Comparison of ENCODE assay signal across 2 cellular contexts in the genomic region with DNA sequence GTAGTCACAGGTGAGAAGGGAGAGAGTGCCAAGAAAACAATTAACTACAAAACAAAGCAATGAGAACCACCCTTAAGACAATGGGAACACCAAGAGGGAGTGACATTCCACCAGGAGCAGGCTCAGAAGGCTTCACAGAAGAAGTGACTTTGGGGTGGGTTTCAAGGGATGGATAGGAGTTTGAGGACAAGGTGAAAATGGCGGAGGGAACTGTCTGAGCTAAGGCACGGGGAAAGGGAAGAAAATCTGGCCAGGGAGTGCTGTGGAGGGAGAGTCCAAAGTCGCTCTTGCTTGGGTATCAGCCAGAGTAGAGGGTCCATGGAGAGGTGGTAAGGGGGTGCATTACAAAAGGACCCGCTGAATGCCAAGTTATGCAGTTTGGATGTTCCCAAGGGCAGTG.
TF ChIP-seq lines count a peak whose summit lies in the region.

No MANE protein-coding gene starts in this region.

TF ChIP-seq in SK-N-SH, 30 proteins besides CTCF, POLR2A, EP300 and RAD21:
- TF ChIP-seq USF1 (IDR thresholded peaks at IDR 0.05; ENCODE audit: borderline replicate concordance, low read depth) (no peak), GATA2 (CRISPR knock-in tag; IDR thresholded peaks at IDR 0.05) (no peak), NFIC (IDR thresholded peaks at IDR 0.05; ENCODE audit: borderline replicate concordance) (no peak), EZH2phosphoT487 (IDR thresholded peaks at IDR 0.05; ENCODE audit: borderline replicate concordance, low read depth) (no peak), NRF1 (IDR thresholded peaks at IDR 0.05; ENCODE audit: low read depth, low read length) (no peak), MXI1 (IDR thresholded peaks at IDR 0.05; ENCODE audit: low read depth, low read length) (no peak), IRF3 (IDR thresholded peaks at IDR 0.05; ENCODE audit: low read depth, low read length) (no peak), PBX3 (IDR thresholded peaks at IDR 0.05) (no peak), RCOR1 (IDR thresholded peaks at IDR 0.05; ENCODE audit: low read length) (no peak), FOSL2 (IDR thresholded peaks at IDR 0.05; ENCODE audit: borderline replicate concordance, low read depth) (no peak), TAF1 (IDR thresholded peaks at IDR 0.05; ENCODE audit: borderline replicate concordance, low read depth, low read length) (no peak), MEF2A (IDR thresholded peaks at IDR 0.05; ENCODE audit: borderline replicate concordance, low read depth) (no peak), FOXJ3 (CRISPR knock-in tag; IDR thresholded peaks at IDR 0.05) (no peak), YY1 (IDR thresholded peaks at IDR 0.05; ENCODE audit: low read depth) (no peak), TEAD4 (IDR thresholded peaks at IDR 0.05; ENCODE audit: borderline replicate concordance, insufficient read depth) (no peak), ELF1 (IDR thresholded peaks at IDR 0.05) (no peak), CHD2 (IDR thresholded peaks at IDR 0.05; ENCODE audit: low read length, partially characterized antibody) (no peak)
- TF ChIP-seq, protein P1, sequence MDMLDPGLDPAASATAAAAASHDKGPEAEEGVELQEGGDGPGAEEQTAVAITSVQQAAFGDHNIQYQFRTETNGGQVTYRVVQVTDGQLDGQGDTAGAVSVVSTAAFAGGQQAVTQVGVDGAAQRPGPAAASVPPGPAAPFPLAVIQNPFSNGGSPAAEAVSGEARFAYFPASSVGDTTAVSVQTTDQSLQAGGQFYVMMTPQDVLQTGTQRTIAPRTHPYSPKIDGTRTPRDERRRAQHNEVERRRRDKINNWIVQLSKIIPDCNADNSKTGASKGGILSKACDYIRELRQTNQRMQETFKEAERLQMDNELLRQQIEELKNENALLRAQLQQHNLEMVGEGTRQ (IDR thresholded peaks at IDR 0.05; ENCODE audit: borderline replicate concordance, low read depth, low read length): no peak
TF ChIP-seq in SK-N-SH: peak in this region for 0.

TF ChIP-seq in IMR-90, 13 proteins besides CTCF, POLR2A, EP300 and RAD21 (continued from another document):
- no peak for TF ChIP-seq SMC3 (IDR thresholded peaks at IDR 0.05; ENCODE audit: low read depth, low read length)
- TF ChIP-seq FOS (IDR thresholded peaks at IDR 0.05; ENCODE audit: low read depth, low read length): no peak
- no peak for TF ChIP-seq RFX5 (IDR thresholded peaks at IDR 0.05; ENCODE audit: low read depth, low read length)
- TF ChIP-seq CEBPB (IDR thresholded peaks at IDR 0.05; ENCODE audit: low read depth, low read length): no peak
- TF ChIP-seq NFE2L2 (IDR thresholded peaks at IDR 0.05; ENCODE audit: low read depth, low read length): no peak
- no peak for TF ChIP-seq MXI1 (IDR thresholded peaks at IDR 0.05; ENCODE audit: borderline replicate concordance, low read depth, low read length)
- no peak for TF ChIP-seq MAZ (IDR thresholded peaks at IDR 0.05; ENCODE audit: borderline replicate concordance, low read depth, low read length)
- TF ChIP-seq CHD1 (IDR thresholded peaks at IDR 0.05; ENCODE audit: low read depth, low read length): no peak
- TF ChIP-seq, protein P1 (IDR thresholded peaks at IDR 0.05; ENCODE audit: low read depth, low read length): no peak
- TF ChIP-seq ELK1 (IDR thresholded peaks at IDR 0.05; ENCODE audit: borderline replicate concordance, low read depth, low read length): no peak
